Comparison of ENCODE assay signal across 8 cellular contexts in the genomic region with DNA sequence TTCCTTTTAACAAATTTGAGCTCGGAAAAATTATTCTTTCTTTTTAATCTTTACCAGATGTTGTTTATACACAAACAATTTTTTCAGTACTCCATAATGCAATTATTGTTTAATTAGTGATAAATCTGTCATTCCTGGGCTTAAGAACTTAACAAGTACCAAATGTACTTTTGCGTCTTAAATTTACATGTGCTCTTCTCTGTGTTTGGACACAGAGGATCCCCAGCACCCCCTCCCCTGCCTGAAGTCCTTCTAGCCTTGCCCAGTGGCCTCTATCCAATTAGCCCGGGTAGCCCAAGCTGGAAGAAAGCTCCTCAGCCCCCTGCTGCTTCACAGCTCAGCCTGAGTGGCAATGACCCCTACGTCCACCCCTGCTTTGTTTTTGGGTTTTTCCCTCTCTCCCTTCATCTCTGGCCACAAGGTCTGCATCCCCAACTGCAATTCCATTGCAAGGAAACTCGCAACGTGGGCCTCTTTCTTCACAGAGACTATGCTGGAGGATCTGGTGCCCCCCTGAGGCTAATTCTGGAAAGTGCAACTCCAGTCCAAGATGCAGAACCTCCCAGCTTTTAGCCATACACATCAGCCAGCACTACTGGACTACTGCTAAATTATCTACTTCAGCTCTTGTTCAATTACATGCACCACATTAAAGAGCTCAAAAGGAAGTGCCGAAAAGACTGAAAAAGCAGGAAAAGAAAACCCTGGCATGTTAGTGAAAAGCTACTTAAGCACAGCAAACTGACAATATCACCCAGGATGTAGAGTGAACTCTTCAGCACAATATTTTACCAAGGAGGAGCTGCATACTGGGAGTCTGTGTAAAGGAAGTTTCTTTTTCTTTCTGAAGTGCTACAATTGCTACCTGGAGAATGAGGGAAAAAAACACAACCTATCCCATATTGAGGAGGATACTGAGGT.
DNase-seq lines count a peak whose midpoint lies in the region; ATAC-seq, FAIRE-seq and TF ChIP-seq lines count a peak whose summit lies in the region.

No MANE protein-coding gene starts in this region.

- H3K27me3 ChIP-seq in left lung = no peaks in the 10 kb centered on the region

- peaks cover 0 to 6% of the 10 kb centered on the region in 2 donors for H3K36me3 ChIP-seq in left lung

- DNase-seq in GM12891 (ENCODE audit: insufficient read length, low spot score) = peak; percentile 47
- peak; percentile 71 for DNase-seq in NCI-H2227 (lab: John Stamatoyannopoulos, UW; ENCODE audit: unreplicated experiment)
- peak; percentile 31 to 33 for DNase-seq in activated CD4-positive, alpha-beta T cell treated with anti-CD3 and anti-CD28 coated beads for 24 hours (ENCODE audit: low read depth in 2 of 2)
- DNase-seq in coronary artery (ENCODE audit: low spot score) = no peak
- DNase-seq in left lung = no peak
- peak in 2 of 3 experiments; percentile 6 to 13 for DNase-seq in stimulated activated CD4-positive, alpha-beta T cell treated with anti-CD3 and anti-CD28 coated beads, TNF-alpha, amount 100 ng/mL, for 4 hours (ENCODE audit: low read depth in 3 of 3)

- no peak overlapping the region for H3K4me3 ChIP-seq in coronary artery
- H3K4me3 ChIP-seq in left lung = no peak overlapping the region

- ATAC-seq in left lung (peak; percentile 80), HG03432 (IDR thresholded peaks at IDR 0.05; ENCODE audit: unreplicated experiment) (no peak)

- H3K4me1 ChIP-seq in left lung = peaks cover 7 to 11% of the 10 kb centered on the region in 2 donors

- intact Hi-C loops in left lung (cut with DNase I) = no loop called here

- H3K9me3 ChIP-seq in left lung = no peaks in the 10 kb centered on the region

- TF ChIP-seq POLR2A in GM12891 (IDR thresholded peaks at IDR 0.05; ENCODE audit: low read depth, low read length) = no peak

- H3K27ac ChIP-seq in coronary artery (no peak overlapping the region), left lung (no peak overlapping the region)

- FAIRE-seq in A204.1 (lab: Jason Lieb, UNC) (peak; percentile 19), GM12891 (lab: Jason Lieb, UNC) (peak; percentile 80)

- TF ChIP-seq CTCF in coronary artery (IDR thresholded peaks at IDR 0.05) (peak; percentile 64), left lung (IDR thresholded peaks at IDR 0.05) (peak; percentile 78 to 79)

TF ChIP-seq in GM12891, 5 proteins besides CTCF, POLR2A, EP300 and RAD21:
- TF ChIP-seq POU2F2 (IDR thresholded peaks at IDR 0.05; ENCODE audit: low read depth, low read length) (no peak), TAF1 (IDR thresholded peaks at IDR 0.05; ENCODE audit: low read depth, low read length) (no peak)

Comparison
In these comparisons a context has a peak if more than half of its experiments do, and no peak if none do; other contexts are left out.
1. DNase-seq: peak in GM12891 (single experiment), NCI-H2227 (single experiment), activated CD4-positive, alpha-beta T cell treated with anti-CD3 and anti-CD28 coated beads for 24 hours (2 of 2) and stimulated activated CD4-positive, alpha-beta T cell treated with anti-CD3 and anti-CD28 coated beads, TNF-alpha, amount 100 ng/mL, for 4 hours (2 of 3); none in coronary artery (single experiment) and left lung (0 of 2).